ENCODE assay signal across 10 cellular contexts in genomic region chr10:132408823-132409666, GRCh38. TPM values are rescaled to one million over a fixed set of nuclear protein-coding genes. Genes with fewer than 3 reads are reported as not detected.
DNase-seq lines count a peak whose midpoint lies in the region; ATAC-seq and TF ChIP-seq lines count a peak whose summit lies in the region.
"Had no signal": no experiment of that assay in that cellular context is flagged by ENCODE, and none has a peak within 500 bp of the region (broad histone marks: within the 10 kb centered on the region; RNA-seq: fewer than 3 reads in every experiment).

No MANE protein-coding gene starts in this region.

- peaks cover 27% of the 10 kb centered on the region for H3K4me1 Mint-ChIP-seq in endodermal cell

- peak overlapping the region; percentile 74 for H3K23ac ChIP-seq in mesendoderm (ENCODE audit: low read length)

- no peak overlapping the region for H3K4me3 Mint-ChIP-seq in endodermal cell

- peak overlapping the region; percentile 19 for H3K4ac ChIP-seq in mesendoderm (ENCODE audit: low read depth, low read length)

- H3K36me3 ChIP-seq in endodermal cell (ENCODE audit: control insufficient read depth, insufficient read depth, low read length) (no peaks in the 10 kb centered on the region), mesendoderm (ENCODE audit: control insufficient read depth, insufficient read depth, low read length) (no peaks in the 10 kb centered on the region), thyroid gland (peaks cover 18 to 24% of the 10 kb centered on the region in 2 donors), aorta (ENCODE audit: control insufficient read depth in 1 of 2, insufficient read depth in 2 of 2, low read length in 1 of 2) (peaks cover 0 to 2% of the 10 kb centered on the region in 2 donors)

- no peak overlapping the region for H2BK15ac ChIP-seq in mesendoderm (replicated peaks; ENCODE audit: low read depth)

- intact Hi-C loops in thyroid gland (cut with DNase I) = no loop called here
- intact Hi-C loops in head of caudate nucleus (cut with DNase I) = no loop called here
- intact Hi-C loops in aorta (cut with DNase I) = no loop called here

- peaks cover 7% of the 10 kb centered on the region for H3K36me3 Mint-ChIP-seq in endodermal cell (ENCODE audit: low read depth)

- 90 to 96% methylated on average over 10 to 26 of the region's 27 CpGs for WGBS in endodermal cell (ENCODE audit: insufficient coverage in 1 of 2, insufficient read length in 1 of 2), 2 experiments
- WGBS in mesendoderm (ENCODE audit: extremely low coverage, insufficient coverage, low lambda C conversion rate) = no CpG with 5 or more reads among the region's 27 CpGs
- 21 to 31% methylated on average over 11 to 12 of the region's 27 CpGs for WGBS in thyroid gland, 2 donors
- WGBS in aorta, 2 donors = 93 to 94% methylated on average over 27 of the region's 27 CpGs

- H2BK5ac ChIP-seq in mesendoderm (ENCODE audit: low read length) = peak overlapping the region; percentile 14

- no peak overlapping the region for H3K4me2 ChIP-seq in mesendoderm (ENCODE audit: low read length)

- H3K4me1 ChIP-seq in endodermal cell (ENCODE audit: control insufficient read depth, insufficient read depth, low read length) = no peaks in the 10 kb centered on the region
- H3K4me1 ChIP-seq in mesendoderm (ENCODE audit: control insufficient read depth, low read depth, low read length) = peaks cover 11% of the 10 kb centered on the region
- H3K4me1 ChIP-seq in thyroid gland = peaks cover 57 to 76% of the 10 kb centered on the region in 2 donors
- no peaks in the 10 kb centered on the region for H3K4me1 ChIP-seq in aorta (ENCODE audit: control insufficient read depth in 1 of 2, insufficient read depth in 2 of 2, low read length in 2 of 2)

- TF ChIP-seq POLR2A in thyroid gland (IDR thresholded peaks at IDR 0.05) = peak in 1 of 2 donors; percentile 47

- H3K27me3 ChIP-seq in endodermal cell (ENCODE audit: control insufficient read depth, insufficient read depth, low read length, poor library complexity, severe bottlenecking) (no peaks in the 10 kb centered on the region), mesendoderm (ENCODE audit: insufficient read depth, low read length, poor library complexity) (no peaks in the 10 kb centered on the region), thyroid gland (no peaks in the 10 kb centered on the region), aorta (ENCODE audit: control insufficient read depth in 1 of 2, insufficient read depth in 2 of 2, low read length in 1 of 2) (no peaks in the 10 kb centered on the region)

- H3K9me3 ChIP-seq in endodermal cell (ENCODE audit: control insufficient read depth, low read length) (no peaks in the 10 kb centered on the region), thyroid gland (no peaks in the 10 kb centered on the region), aorta (ENCODE audit: control insufficient read depth, low read length) (no peaks in the 10 kb centered on the region)

- peaks cover 5% of the 10 kb centered on the region for H3K79me1 ChIP-seq in mesendoderm (ENCODE audit: low read length)

- no peaks in the 10 kb centered on the region for H3K9me3 Mint-ChIP-seq in endodermal cell

- ATAC-seq in aorta (ENCODE audit: low FRiP score) = no peak

- no peaks in the 10 kb centered on the region for H3K27me3 Mint-ChIP-seq in endodermal cell (ENCODE audit: insufficient read depth)

- H3K56ac ChIP-seq in mesendoderm (ENCODE audit: low read length) = peak overlapping the region; percentile 74

- H3K27ac Mint-ChIP-seq in endodermal cell = no peak overlapping the region

- TF ChIP-seq CTCF in LNCaP clone FGC (IDR thresholded peaks at IDR 0.05; ENCODE audit: control insufficient read depth, extremely low read depth, insufficient read depth) (no peak), endodermal cell (conservative IDR thresholded peaks at IDR 0.05) (no peak), thyroid gland (IDR thresholded peaks at IDR 0.05) (no peak)

- DNase-seq in LNCaP clone FGC (ENCODE audit: low read depth) (no peak), endodermal cell (peak; percentile 81), mesendoderm (no peak), thyroid gland (peak; percentile 75 to 89), head of caudate nucleus (no peak), aorta (no peak)
- no peak for DNase-seq in activated CD8-positive, alpha-beta memory T cell treated with anti-CD3 and anti-CD28 coated beads for 24 hours
- DNase-seq: amygdala, NCI-H2081 treated with DMSO at 0.1 percent for 48 hours had no signal

- H3K4me3 ChIP-seq in LNCaP clone FGC (ENCODE audit: low read depth, low read length) (peak overlapping the region; percentile 57), endodermal cell (ENCODE audit: low read length) (no peak overlapping the region), mesendoderm (ENCODE audit: low read length) (no peak overlapping the region), thyroid gland (replicated peaks in 1 of 3) (peak overlapping the region in 1 of 3 donors; percentile 24), aorta (ENCODE audit: low read length in 2 of 2) (no peak overlapping the region)
- H3K4me3 ChIP-seq: GM12878 had no signal

- H3K79me2 ChIP-seq in mesendoderm (ENCODE audit: control insufficient read depth, insufficient read depth, low read length) = peaks cover 7% of the 10 kb centered on the region

- H4K5ac ChIP-seq in mesendoderm (ENCODE audit: low read length) = no peak overlapping the region

- H2AK5ac ChIP-seq in mesendoderm (ENCODE audit: low read length) = peak overlapping the region; percentile 8

- H2BK120ac ChIP-seq in mesendoderm (ENCODE audit: low read depth, low read length) = no peak overlapping the region

- H4K8ac ChIP-seq in mesendoderm (ENCODE audit: low read depth, low read length) = no peak overlapping the region

- H3K9ac ChIP-seq in endodermal cell (ENCODE audit: extremely low read depth, low read length, poor library complexity, severe bottlenecking) (no peak overlapping the region), mesendoderm (ENCODE audit: low read length) (peak overlapping the region; percentile 38)

- H3K27ac ChIP-seq in endodermal cell (ENCODE audit: low read depth, low read length) = no peak overlapping the region
- H3K27ac ChIP-seq in mesendoderm (ENCODE audit: low read depth, low read length) = peak overlapping the region; percentile 71
- H3K27ac ChIP-seq in thyroid gland = peak overlapping the region; percentile 98 to 100 (median 99)
- H3K27ac ChIP-seq in aorta (ENCODE audit: low read depth in 1 of 2, low read length in 2 of 2) = no peak overlapping the region

- peak overlapping the region; percentile 11 for H3K18ac ChIP-seq in mesendoderm (ENCODE audit: low read length)

RNA-seq across cellular contexts. Expression of gene PWWP2B, which starts 12.0 kb away (rescaled TPM):
- total RNA-seq in endodermal cell (10 to 100 TPM; 11.4 to 13.9 TPM), thyroid gland (10 to 100 TPM; 14.5 to 35.4 (median 27.3) TPM), aorta (1 to 10 TPM; 6.8 to 8.7 TPM)
- 7.5 TPM for polyA plus RNA-seq in endodermal cell (2013, experiment 1 of 2)
- polyA plus RNA-seq in endodermal cell (2013, experiment 2 of 2) = 6.7 TPM
- polyA plus RNA-seq in mesendoderm (2013, experiment 1 of 2) = 4.0 TPM
- polyA plus RNA-seq in mesendoderm (2013, experiment 2 of 2) = 3.9 TPM
- 1 to 10 TPM; 2.0 to 3.6 TPM for polyA plus RNA-seq in aorta

Comparison
In these comparisons a context has a peak if more than half of its experiments do, and no peak if none do; other contexts are left out.
1. DNase-seq: peak in endodermal cell (single experiment) and thyroid gland (2 of 2); none in LNCaP clone FGC (single experiment), mesendoderm (single experiment), head of caudate nucleus (0 of 42), aorta (0 of 2) and activated CD8-positive, alpha-beta memory T cell treated with anti-CD3 and anti-CD28 coated beads for 24 hours (single experiment).
2. H3K27ac ChIP-seq: peak in mesendoderm (single experiment) and thyroid gland (3 of 3); none in endodermal cell (single experiment) and aorta (0 of 2).